ENCODE assay signal across 8 cellular contexts in genomic region chr19:10808937-10809655, GRCh38. TPM values are rescaled to one million over a fixed set of nuclear protein-coding genes. Genes with fewer than 3 reads are reported as not detected.
DNase-seq lines count a peak whose midpoint lies in the region; ATAC-seq and TF ChIP-seq lines count a peak whose summit lies in the region.
"Had no signal": no experiment of that assay in that cellular context is flagged by ENCODE, and none has a peak within 500 bp of the region (broad histone marks: within the 10 kb centered on the region; RNA-seq: fewer than 3 reads in every experiment).

No MANE protein-coding gene starts in this region.

- no peaks in the 10 kb centered on the region for H3K27me3 Mint-ChIP-seq in T-cell

- no peaks in the 10 kb centered on the region for H3K79me2 ChIP-seq in HCT116 (ENCODE audit: insufficient read depth, low read length)

- no peak for TF ChIP-seq RAD21 in HCT116 (IDR thresholded peaks at IDR 0.05; ENCODE audit: low read depth)

- H3K9me3 Mint-ChIP-seq in T-cell = no peaks in the 10 kb centered on the region

- DNase-seq in HCT116 (ENCODE audit: low read depth, low spot score) = peak; percentile 44
- peak in 9 of 34 experiments; percentile 13 to 38 (median 26) for DNase-seq in T-cell
- DNase-seq in colonic mucosa = no peak
- DNase-seq in globus pallidus (ENCODE audit: low spot score) = no peak
- no peak for DNase-seq in cerebellar cortex (ENCODE audit: low spot score)
- DNase-seq: NCI-H1048 had no signal

- H3K4me3 ChIP-seq in HCT116 (replicated peaks in 1 of 2; ENCODE audit: low read depth in 1 of 2, low read length in 2 of 2) = no peak overlapping the region
- no peak overlapping the region for H3K4me3 ChIP-seq in colonic mucosa
- no peak overlapping the region for H3K4me3 ChIP-seq in skin epidermis

- H4K20me1 ChIP-seq in HCT116 (ENCODE audit: insufficient read depth) = no peaks in the 10 kb centered on the region

- H3K4me2 ChIP-seq in HCT116 (ENCODE audit: low read length) = peak overlapping the region; percentile 44

- H3K27ac ChIP-seq in HCT116 (ENCODE audit: low read depth, low read length) = peak overlapping the region; percentile 40
- H3K27ac ChIP-seq in colonic mucosa = peak overlapping the region; percentile 15
- peak overlapping the region in 17 of 21 experiments; percentile 18 to 82 (median 45) for H3K27ac ChIP-seq in skin epidermis

- TF ChIP-seq POLR2A in HCT116 (IDR thresholded peaks at IDR 0.05; ENCODE audit: borderline replicate concordance, extremely low read depth, insufficient read depth, insufficient read length) = no peak

- peaks cover 11 to 28% (median 21%) of the 10 kb centered on the region in 3 donors for H3K4me1 Mint-ChIP-seq in T-cell

- no TSS peak for BruUV-seq in HCT116 (replicated peaks; lab: Mats Ljungman, UMichigan)

- H3K36me3 ChIP-seq in HCT116 (ENCODE audit: control insufficient read depth in 1 of 2, insufficient read depth in 2 of 2, low read length in 2 of 2) (peaks cover 3 to 18% of the 10 kb centered on the region in 2 experiments; a peak in 3 of 4 replicates), colonic mucosa (peaks cover 37% of the 10 kb centered on the region)

- no peak overlapping the region for H3K4me3 Mint-ChIP-seq in T-cell

- H3K4me1 ChIP-seq in HCT116 (ENCODE audit: control insufficient read depth in 1 of 2, insufficient read depth in 2 of 2, low read length in 2 of 2) (peaks cover 21 to 42% of the 10 kb centered on the region in 2 experiments), colonic mucosa (no peaks in the 10 kb centered on the region)

- H3K36me3 Mint-ChIP-seq in T-cell = peaks cover 39% of the 10 kb centered on the region

- TF ChIP-seq CTCF in HCT116 (IDR thresholded peaks at IDR 0.05 in 2 of 3, conservative IDR thresholded peaks at IDR 0.05 in 1 of 3; ENCODE audit: borderline replicate concordance in 1 of 3, insufficient read depth in 1 of 3, low read depth in 2 of 3, low read length in 2 of 3) (no peak), colonic mucosa (IDR thresholded peaks at IDR 0.05) (no peak)

- peak overlapping the region; percentile 44 to 80 for H3K27ac Mint-ChIP-seq in T-cell

- intact Hi-C loops in HCT116 (cut with micrococcal nuclease) (no loop called here), colonic mucosa (cut with DNase I) (no loop called here)

- H3K27me3 ChIP-seq in HCT116 (ENCODE audit: insufficient read depth, low read length) = no peaks in the 10 kb centered on the region
- H3K27me3 ChIP-seq in colonic mucosa = no peaks in the 10 kb centered on the region

- CTCF ChIA-PET in HCT116 (lab: Charles Lee) = interaction anchor here (1.4 kb wide), 1 partner anchor 27 kb away, joined by 3 read pairs; the partner anchor contains the start of gene TMED1
- CTCF ChIA-PET in T-cell (lab: Charles Lee) = interaction anchor here in 1 of 2 donors (0.7 kb wide), 1 partner anchor 27 kb away, joined by 4 read pairs; no protein-coding TSS in a partner anchor

- H3K9me3 ChIP-seq in HCT116 (ENCODE audit: control insufficient read depth in 1 of 2, insufficient read depth in 1 of 2, low read depth in 1 of 2, low read length in 2 of 2) = no peaks in the 10 kb centered on the region
- no peaks in the 10 kb centered on the region for H3K9me3 ChIP-seq in colonic mucosa

- POLR2A ChIA-PET in HCT116 (lab: Charles Lee) = no interaction called here
- POLR2A ChIA-PET in T-cell (lab: Charles Lee) = no interaction called here

- H3K9me2 ChIP-seq in HCT116 (ENCODE audit: insufficient read depth) = no peaks in the 10 kb centered on the region

- no peak overlapping the region for H2AFZ ChIP-seq in HCT116 (ENCODE audit: low read depth, low read length, poor library complexity, severe bottlenecking)

- H3K9ac ChIP-seq in HCT116 (ENCODE audit: low read length) = no peak overlapping the region; the same call in 1 of the 2 replicates
- no peak overlapping the region for H3K9ac ChIP-seq in colonic mucosa (ENCODE audit: low read depth in 2 of 2, low read length in 2 of 2)

- ATAC-seq in HCT116 = peak; percentile 63
- peak; percentile 22 to 74 (median 65) for ATAC-seq in T-cell (replicated peaks in 1 of 4)
- no peak for ATAC-seq in GM18907 (IDR thresholded peaks at IDR 0.05; ENCODE audit: unreplicated experiment)

- RAD21 ChIA-PET in HCT116 (lab: Charles Lee; ENCODE audit: low non-redundant PET in 1 of 2, low total read pairs in 2 of 2, uncharacterized antibody in 2 of 2, unreplicated experiment in 2 of 2) = no interaction called here

TF ChIP-seq in HCT116, 20 proteins besides CTCF, POLR2A, EP300 and RAD21:
- TF ChIP-seq CBX3 (IDR thresholded peaks at IDR 0.05; ENCODE audit: low read depth) (peak; percentile 71), SRF (IDR thresholded peaks at IDR 0.05; ENCODE audit: low read depth) (peak; percentile 36; the same call in 1 of the 2 replicates), SP1 (IDR thresholded peaks at IDR 0.05; ENCODE audit: low read depth) (peak; percentile 23; the same call in 1 of the 2 replicates), MAX (IDR thresholded peaks at IDR 0.05) (0 out of 2 replicates have a peak, but pooled peaks have one; percentile 26), ZNF274 (IDR thresholded peaks at IDR 0.05; ENCODE audit: low read depth, low read length) (no peak)
TF ChIP-seq in HCT116: peak in this region for 4.

RNA-seq across cellular contexts. Expression of gene TMED1, which starts 26.9 kb away (rescaled TPM):
- 26.3 TPM for total RNA-seq in HCT116 (2021; ENCODE audit: unreplicated experiment)
- 43.7 and 46.8 TPM in 2 replicates for polyA plus RNA-seq in HCT116 (2012)
- total RNA-seq in T-cell = 10 to 100 TPM in 2 of 5 donors, 1 to 10 TPM in 3; 6.1 to 11.4 (median 9.5) TPM
- 10 to 100 TPM; 21.2 to 22.5 TPM for total RNA-seq in colonic mucosa

RNA-seq across cellular contexts. Expression of gene C19orf38, which starts 39.1 kb away (rescaled TPM):
- total RNA-seq in HCT116 (2021; ENCODE audit: unreplicated experiment) = 0.74 TPM
- 0.17 and 0.42 TPM in 2 replicates for polyA plus RNA-seq in HCT116 (2012)
- 1 to 10 TPM in 3 of 5 donors, under 1 TPM in 2; 0.51 to 1.8 (median 1.0) TPM for total RNA-seq in T-cell
- total RNA-seq in colonic mucosa = 1 to 10 TPM in 1 of 2 donors, under 1 TPM in 1; 0.77 to 1.5 TPM
